Comparison of ENCODE assay signal across 3 cellular contexts in the genomic region with DNA sequence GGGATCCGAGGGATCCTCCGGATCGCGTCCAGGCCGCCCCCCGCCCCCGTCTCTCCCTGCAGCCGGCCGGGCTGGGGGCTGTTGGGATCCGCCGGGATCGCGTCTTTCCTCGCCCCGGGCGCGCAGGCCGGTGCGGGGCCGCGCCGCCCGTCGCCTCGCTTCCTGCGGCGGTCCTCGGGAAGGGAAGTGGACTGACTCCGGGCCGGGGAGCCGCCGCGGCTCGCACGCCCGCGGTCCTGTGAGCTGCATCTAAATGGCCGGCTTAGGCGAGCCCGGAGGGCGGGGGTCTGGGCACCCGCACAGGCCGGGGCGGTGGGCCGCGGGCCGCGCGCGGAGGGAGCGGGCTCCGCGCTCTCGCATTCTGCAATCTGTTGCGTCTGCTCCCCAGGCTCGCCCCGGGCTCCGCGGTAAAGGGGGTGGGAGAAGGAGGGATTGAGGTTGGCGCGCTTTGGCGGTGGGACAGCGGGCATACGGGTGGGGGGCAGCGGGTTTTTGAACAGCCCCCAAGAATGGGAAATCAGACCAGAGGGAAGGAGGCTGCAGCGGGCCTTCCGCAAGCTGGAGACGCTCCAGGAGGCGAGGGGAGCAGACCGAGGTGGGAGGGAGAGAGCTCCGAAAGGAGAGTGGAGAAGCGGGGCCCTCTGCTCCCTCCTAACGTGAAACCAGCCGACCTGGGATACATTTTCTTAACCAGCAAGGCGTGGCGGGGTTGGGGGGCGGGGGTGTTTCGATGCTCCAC.
A peak's percentile ranks its signal among the peaks of the same experiment; 100 is the strongest.
TF ChIP-seq lines count a peak whose summit lies in the region.

No MANE protein-coding gene starts in this region.

TF ChIP-seq in HepG2, 621 proteins besides CTCF, POLR2A, EP300 and RAD21 (continues in another document):
- TF ChIP-seq, protein P1, sequence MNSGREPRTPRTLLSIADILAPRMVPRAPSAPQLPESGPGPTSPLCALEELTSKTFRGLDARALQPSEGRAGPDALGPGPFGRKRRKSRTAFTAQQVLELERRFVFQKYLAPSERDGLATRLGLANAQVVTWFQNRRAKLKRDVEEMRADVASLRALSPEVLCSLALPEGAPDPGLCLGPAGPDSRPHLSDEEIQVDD (CRISPR knock-in tag; IDR thresholded peaks at IDR 0.05; ENCODE audit: borderline replicate concordance): no peak
- TF ChIP-seq, protein P2, sequence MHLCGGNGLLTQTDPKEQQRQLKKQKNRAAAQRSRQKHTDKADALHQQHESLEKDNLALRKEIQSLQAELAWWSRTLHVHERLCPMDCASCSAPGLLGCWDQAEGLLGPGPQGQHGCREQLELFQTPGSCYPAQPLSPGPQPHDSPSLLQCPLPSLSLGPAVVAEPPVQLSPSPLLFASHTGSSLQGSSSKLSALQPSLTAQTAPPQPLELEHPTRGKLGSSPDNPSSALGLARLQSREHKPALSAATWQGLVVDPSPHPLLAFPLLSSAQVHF (CRISPR knock-in tag; IDR thresholded peaks at IDR 0.05): no peak
- TF ChIP-seq MAFG (CRISPR knock-in tag; IDR thresholded peaks at IDR 0.05): no peak
- TF ChIP-seq, protein P3, sequence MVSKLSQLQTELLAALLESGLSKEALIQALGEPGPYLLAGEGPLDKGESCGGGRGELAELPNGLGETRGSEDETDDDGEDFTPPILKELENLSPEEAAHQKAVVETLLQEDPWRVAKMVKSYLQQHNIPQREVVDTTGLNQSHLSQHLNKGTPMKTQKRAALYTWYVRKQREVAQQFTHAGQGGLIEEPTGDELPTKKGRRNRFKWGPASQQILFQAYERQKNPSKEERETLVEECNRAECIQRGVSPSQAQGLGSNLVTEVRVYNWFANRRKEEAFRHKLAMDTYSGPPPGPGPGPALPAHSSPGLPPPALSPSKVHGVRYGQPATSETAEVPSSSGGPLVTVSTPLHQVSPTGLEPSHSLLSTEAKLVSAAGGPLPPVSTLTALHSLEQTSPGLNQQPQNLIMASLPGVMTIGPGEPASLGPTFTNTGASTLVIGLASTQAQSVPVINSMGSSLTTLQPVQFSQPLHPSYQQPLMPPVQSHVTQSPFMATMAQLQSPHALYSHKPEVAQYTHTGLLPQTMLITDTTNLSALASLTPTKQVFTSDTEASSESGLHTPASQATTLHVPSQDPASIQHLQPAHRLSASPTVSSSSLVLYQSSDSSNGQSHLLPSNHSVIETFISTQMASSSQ (IDR thresholded peaks at IDR 0.05; ENCODE audit: low read depth): no peak
- TF ChIP-seq, protein P3 (CRISPR knock-in tag; IDR thresholded peaks at IDR 0.05; ENCODE audit: borderline replicate concordance): no peak
- TF ChIP-seq SATB2 (CRISPR knock-in tag; IDR thresholded peaks at IDR 0.05): no peak
- TF ChIP-seq TRIM24 (CRISPR knock-in tag; IDR thresholded peaks at IDR 0.05): no peak

TF ChIP-seq in H1, 55 proteins besides CTCF, POLR2A, EP300 and RAD21:
- TF ChIP-seq EZH2 (IDR thresholded peaks at IDR 0.05; ENCODE audit: low read depth, low read length, severe bottlenecking) (peak; percentile 18), SUZ12 (IDR thresholded peaks at IDR 0.05; ENCODE audit: low read length) (peak; percentile 86), HDAC6 (IDR thresholded peaks at IDR 0.05; ENCODE audit: low read depth, low read length) (no peak), BRCA1 (IDR thresholded peaks at IDR 0.05; ENCODE audit: low read depth, low read length) (no peak), CHD2 (IDR thresholded peaks at IDR 0.05; ENCODE audit: low read length) (no peak), CBX8 (IDR thresholded peaks at IDR 0.05; ENCODE audit: borderline replicate concordance, low read depth, low read length) (no peak), SP2 (IDR thresholded peaks at IDR 0.05; ENCODE audit: low read length) (no peak), GABPA (IDR thresholded peaks at IDR 0.05; ENCODE audit: borderline replicate concordance, insufficient read depth, low read length) (no peak), KDM1A (IDR thresholded peaks at IDR 0.05; ENCODE audit: borderline replicate concordance, low read length) (no peak), SP1 (IDR thresholded peaks at IDR 0.05; ENCODE audit: low read depth, low read length) (no peak), CREB1 (IDR thresholded peaks at IDR 0.05) (no peak), YY1 (IDR thresholded peaks at IDR 0.05; ENCODE audit: low read depth, low read length) (no peak), SIX5 (IDR thresholded peaks at IDR 0.05; ENCODE audit: low read depth, low read length) (no peak), NRF1 (IDR thresholded peaks at IDR 0.05; ENCODE audit: low read depth, low read length) (no peak), TBP (IDR thresholded peaks at IDR 0.05; ENCODE audit: low read depth, low read length) (no peak), RNF2 (IDR thresholded peaks at IDR 0.05; ENCODE audit: borderline replicate concordance, low read depth, low read length, missing control alignments, poor library complexity, severe bottlenecking) (peak; percentile 70), EGR1 (IDR thresholded peaks at IDR 0.05; ENCODE audit: borderline replicate concordance, low read depth, low read length) (no peak), RXRA (IDR thresholded peaks at IDR 0.05; ENCODE audit: insufficient read depth, low read depth, low read length) (no peak), SRF (IDR thresholded peaks at IDR 0.05; ENCODE audit: low read depth, low read length) (no peak)
- TF ChIP-seq, protein P4, sequence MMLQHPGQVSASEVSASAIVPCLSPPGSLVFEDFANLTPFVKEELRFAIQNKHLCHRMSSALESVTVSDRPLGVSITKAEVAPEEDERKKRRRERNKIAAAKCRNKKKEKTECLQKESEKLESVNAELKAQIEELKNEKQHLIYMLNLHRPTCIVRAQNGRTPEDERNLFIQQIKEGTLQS (IDR thresholded peaks at IDR 0.05; ENCODE audit: insufficient read depth, low read depth, low read length): no peak
- TF ChIP-seq, protein P5, sequence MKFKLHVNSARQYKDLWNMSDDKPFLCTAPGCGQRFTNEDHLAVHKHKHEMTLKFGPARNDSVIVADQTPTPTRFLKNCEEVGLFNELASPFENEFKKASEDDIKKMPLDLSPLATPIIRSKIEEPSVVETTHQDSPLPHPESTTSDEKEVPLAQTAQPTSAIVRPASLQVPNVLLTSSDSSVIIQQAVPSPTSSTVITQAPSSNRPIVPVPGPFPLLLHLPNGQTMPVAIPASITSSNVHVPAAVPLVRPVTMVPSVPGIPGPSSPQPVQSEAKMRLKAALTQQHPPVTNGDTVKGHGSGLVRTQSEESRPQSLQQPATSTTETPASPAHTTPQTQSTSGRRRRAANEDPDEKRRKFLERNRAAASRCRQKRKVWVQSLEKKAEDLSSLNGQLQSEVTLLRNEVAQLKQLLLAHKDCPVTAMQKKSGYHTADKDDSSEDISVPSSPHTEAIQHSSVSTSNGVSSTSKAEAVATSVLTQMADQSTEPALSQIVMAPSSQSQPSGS (IDR thresholded peaks at IDR 0.05; ENCODE audit: low read length): no peak

TF ChIP-seq in neural cell, 6 proteins besides CTCF, POLR2A, EP300 and RAD21:
- TF ChIP-seq, protein P6, sequence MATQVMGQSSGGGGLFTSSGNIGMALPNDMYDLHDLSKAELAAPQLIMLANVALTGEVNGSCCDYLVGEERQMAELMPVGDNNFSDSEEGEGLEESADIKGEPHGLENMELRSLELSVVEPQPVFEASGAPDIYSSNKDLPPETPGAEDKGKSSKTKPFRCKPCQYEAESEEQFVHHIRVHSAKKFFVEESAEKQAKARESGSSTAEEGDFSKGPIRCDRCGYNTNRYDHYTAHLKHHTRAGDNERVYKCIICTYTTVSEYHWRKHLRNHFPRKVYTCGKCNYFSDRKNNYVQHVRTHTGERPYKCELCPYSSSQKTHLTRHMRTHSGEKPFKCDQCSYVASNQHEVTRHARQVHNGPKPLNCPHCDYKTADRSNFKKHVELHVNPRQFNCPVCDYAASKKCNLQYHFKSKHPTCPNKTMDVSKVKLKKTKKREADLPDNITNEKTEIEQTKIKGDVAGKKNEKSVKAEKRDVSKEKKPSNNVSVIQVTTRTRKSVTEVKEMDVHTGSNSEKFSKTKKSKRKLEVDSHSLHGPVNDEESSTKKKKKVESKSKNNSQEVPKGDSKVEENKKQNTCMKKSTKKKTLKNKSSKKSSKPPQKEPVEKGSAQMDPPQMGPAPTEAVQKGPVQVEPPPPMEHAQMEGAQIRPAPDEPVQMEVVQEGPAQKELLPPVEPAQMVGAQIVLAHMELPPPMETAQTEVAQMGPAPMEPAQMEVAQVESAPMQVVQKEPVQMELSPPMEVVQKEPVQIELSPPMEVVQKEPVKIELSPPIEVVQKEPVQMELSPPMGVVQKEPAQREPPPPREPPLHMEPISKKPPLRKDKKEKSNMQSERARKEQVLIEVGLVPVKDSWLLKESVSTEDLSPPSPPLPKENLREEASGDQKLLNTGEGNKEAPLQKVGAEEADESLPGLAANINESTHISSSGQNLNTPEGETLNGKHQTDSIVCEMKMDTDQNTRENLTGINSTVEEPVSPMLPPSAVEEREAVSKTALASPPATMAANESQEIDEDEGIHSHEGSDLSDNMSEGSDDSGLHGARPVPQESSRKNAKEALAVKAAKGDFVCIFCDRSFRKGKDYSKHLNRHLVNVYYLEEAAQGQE (IDR thresholded peaks at IDR 0.05; ENCODE audit: borderline replicate concordance): no peak
- peak; percentile 25 for TF ChIP-seq EZH2 (IDR thresholded peaks at IDR 0.05; ENCODE audit: borderline replicate concordance, insufficient read depth, low read length, poor library complexity, severe bottlenecking)
- no peak for TF ChIP-seq TAF1 (IDR thresholded peaks at IDR 0.05; ENCODE audit: low read depth)
- no peak for TF ChIP-seq SMC3 (conservative IDR thresholded peaks at IDR 0.05; ENCODE audit: poor library complexity)
- TF ChIP-seq POLR2AphosphoS5 (IDR thresholded peaks at IDR 0.05): peak; percentile 28
- TF ChIP-seq MXI1 (conservative IDR thresholded peaks at IDR 0.05; ENCODE audit: poor library complexity, severe bottlenecking): peak; percentile 25
